In the genomic region with DNA sequence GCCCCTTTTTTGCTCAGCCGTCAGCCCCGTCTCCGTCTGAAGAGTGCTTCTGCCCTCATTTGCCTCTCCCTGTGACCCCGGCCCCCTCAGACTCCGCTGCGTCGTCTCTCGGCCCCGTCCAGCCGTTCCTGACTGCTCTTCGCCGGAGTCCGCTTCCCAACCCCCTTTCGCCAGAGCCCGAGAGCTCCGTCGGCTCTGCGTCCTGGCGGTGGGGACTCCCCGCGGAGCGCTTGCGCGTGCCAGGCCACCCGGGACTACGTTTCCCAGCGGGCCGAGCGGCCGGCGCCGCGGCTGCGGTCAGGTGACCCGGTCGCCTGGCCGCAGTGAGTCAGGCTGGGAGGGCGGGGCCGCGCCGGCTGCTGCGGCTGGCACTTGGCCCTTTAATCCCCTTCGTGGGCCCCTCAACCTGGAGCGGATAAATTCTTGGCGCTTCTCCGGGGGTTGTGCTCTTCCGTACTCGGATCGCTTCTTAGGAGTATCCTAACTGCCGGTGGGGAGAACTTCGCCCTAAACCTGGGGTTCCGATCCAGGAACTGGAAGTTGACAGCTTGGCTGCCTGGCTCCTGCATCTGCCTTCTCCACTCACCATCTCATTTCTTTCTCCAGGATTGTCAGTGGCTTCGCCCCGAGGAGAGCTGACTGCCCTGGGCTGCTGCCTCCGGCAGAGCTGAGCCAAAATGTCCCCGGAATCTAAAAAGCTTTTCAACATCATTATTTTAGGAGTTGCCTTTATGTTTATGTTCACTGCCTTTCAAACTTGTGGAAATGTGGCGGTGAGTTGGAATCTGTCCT, we compare ENCODE assay signal across 8 cellular contexts. TPM values are rescaled to one million over a fixed set of nuclear protein-coding genes. Genes with fewer than 3 reads are reported as not detected.
DNase-seq lines count a peak whose midpoint lies in the region; ATAC-seq and TF ChIP-seq lines count a peak whose summit lies in the region.

A gene (plus strand): TSS at position 444 of the 792 bp plus-strand sequence. CDS start 234 bp downstream, at position 678.

- H3K27me3 ChIP-seq in adrenal gland (no peaks in the 10 kb centered on the region), heart left ventricle (no peaks in the 10 kb centered on the region), trophoblast cell (ENCODE audit: insufficient read depth, low read length) (no peaks in the 10 kb centered on the region), tibial nerve (no peaks in the 10 kb centered on the region)

- H2BK120ac ChIP-seq in trophoblast cell (ENCODE audit: insufficient read depth, low read length, poor library complexity), result peak within 1 kb of the TSS; percentile 98

- H4K8ac ChIP-seq in trophoblast cell (ENCODE audit: low read depth, low read length), result peak within 1 kb of the TSS; percentile 99

- peak; percentile 33 to 65 for TF ChIP-seq POLR2A in adrenal gland (IDR thresholded peaks at IDR 0.05)
- peak in 1 of 2 donors; percentile 76 for TF ChIP-seq POLR2A in heart left ventricle (IDR thresholded peaks at IDR 0.05)
- TF ChIP-seq POLR2A in tibial nerve (IDR thresholded peaks at IDR 0.05), result peak; percentile 41 to 61

- peak within 1 kb of the TSS; percentile 96 to 100 (median 99) for H3K27ac ChIP-seq in adrenal gland
- H3K27ac ChIP-seq in heart left ventricle, result peak within 1 kb of the TSS; percentile 97 to 100 (median 99)
- peak within 1 kb of the TSS; percentile 99 for H3K27ac ChIP-seq in trophoblast cell (ENCODE audit: low read depth, low read length)
- H3K27ac ChIP-seq in tibial nerve, result peak within 1 kb of the TSS; percentile 99 to 100 (median 100)

- TF ChIP-seq CTCF in GM12875 (IDR thresholded peaks at IDR 0.05; ENCODE audit: borderline replicate concordance, insufficient read depth, low read depth, low read length) (no peak), adrenal gland (IDR thresholded peaks at IDR 0.05) (no peak), heart left ventricle (IDR thresholded peaks at IDR 0.05) (peak in 1 of 12 donors; percentile 5), tibial nerve (IDR thresholded peaks at IDR 0.05) (peak in 1 of 5 experiments; percentile 48)

- peak within 1 kb of the TSS; percentile 67 for H2BK12ac ChIP-seq in trophoblast cell (ENCODE audit: low read length)

- DNase-seq in NCI-H1105 treated with DMSO at 0.1 percent for 48 hours (lab: John Stamatoyannopoulos, UW) (peak; percentile 93), adrenal gland (peak; percentile 91 to 94 (median 92)), heart left ventricle (peak; percentile 93 to 96 (median 94)), trophoblast cell (peak; percentile 94 to 95), tibial nerve (ENCODE audit: low spot score in 2 of 2) (peak; percentile 73 to 77)

- H3K14ac ChIP-seq in trophoblast cell (ENCODE audit: low read length), result peak within 1 kb of the TSS; percentile 100

- H2AFZ ChIP-seq in trophoblast cell (ENCODE audit: insufficient read depth, low read length, poor library complexity), result peak within 1 kb of the TSS; percentile 77

- H3K9ac ChIP-seq in trophoblast cell (ENCODE audit: low read length), result peak within 1 kb of the TSS; percentile 96

- peak; percentile 2 to 16 for TF ChIP-seq EP300 in tibial nerve (IDR thresholded peaks at IDR 0.05)

- H3K4me1 ChIP-seq in adrenal gland (replicated peaks in 1 of 2) (peaks cover 32 to 65% of the 10 kb centered on the region in 2 donors), heart left ventricle (peaks cover 5 to 72% (median 45%) of the 10 kb centered on the region in 12 donors), trophoblast cell (ENCODE audit: control insufficient read depth in 1 of 2, insufficient read depth in 2 of 2, low read length in 2 of 2) (peaks cover 0 to 2% of the 10 kb centered on the region in 2 experiments), tibial nerve (peaks cover 0 to 56% (median 41%) of the 10 kb centered on the region in 4 donors)

- H3K4ac ChIP-seq in trophoblast cell (ENCODE audit: low read depth, low read length), result peak within 1 kb of the TSS; percentile 96

- H3K79me2 ChIP-seq in trophoblast cell (ENCODE audit: control insufficient read depth, insufficient read depth, low read length, poor library complexity), result peaks cover 18% of the 10 kb centered on the region

- peak within 1 kb of the TSS; percentile 92 for H3K4me2 ChIP-seq in trophoblast cell (ENCODE audit: low read length)

- H3K4me3 ChIP-seq in GM12875 (ENCODE audit: low read depth, low read length) (peak within 1 kb of the TSS; percentile 91), adrenal gland (peak within 1 kb of the TSS; percentile 83 to 98 (median 92)), heart left ventricle (peak within 1 kb of the TSS; percentile 71 to 100 (median 94)), trophoblast cell (ENCODE audit: low read depth, low read length) (peak within 1 kb of the TSS; percentile 97), tibial nerve (peak within 1 kb of the TSS; percentile 81 to 98 (median 88))

- peak within 1 kb of the TSS; percentile 99 for H3K18ac ChIP-seq in trophoblast cell (ENCODE audit: low read length)

- peak within 1 kb of the TSS; percentile 99 for H2AK5ac ChIP-seq in trophoblast cell (ENCODE audit: low read length)

- H4K91ac ChIP-seq in trophoblast cell (ENCODE audit: low read depth, low read length), result peak within 1 kb of the TSS; percentile 99

- WGBS in adrenal gland, 4 donors, result 0 to 1% (median 0%) methylated on average over 25 to 57 of the region's 57 CpGs
- 0 to 1% (median 0%) methylated on average over 50 to 57 of the region's 57 CpGs for WGBS in heart left ventricle, 4 donors
- no CpG with 5 or more reads among the region's 57 CpGs for WGBS in trophoblast cell (ENCODE audit: extremely low coverage, insufficient coverage, insufficient read length)
- 0 to 1% methylated on average over 48 to 56 of the region's 57 CpGs for WGBS in tibial nerve, 2 donors

- intact Hi-C loops in T-helper 1 cell treated with Interleukin-12 subunit alpha and Interleukin-12 subunit beta and Interleukin-4 antibody, amounts not matched to agents 30 ng/mL and 1 ng/mL, for 36 hours (cut with micrococcal nuclease), result loop anchor here (1.0 to 10.0 kb wide), 15 partner anchors 12 to 1394 kb away; a partner anchor contains a TSS
- intact Hi-C loops in adrenal gland (cut with DNase I) (no loop called here), heart left ventricle (cut with DNase I) (loop anchor here in 2 of 10 donors (1.0 to 10.0 kb wide), 2 partner anchors 12 to 53 kb away; a partner anchor contains a TSS)

- peaks cover 17% of the 10 kb centered on the region for H3K79me1 ChIP-seq in trophoblast cell (ENCODE audit: low read length)

- peak within 1 kb of the TSS; percentile 99 for H2BK5ac ChIP-seq in trophoblast cell (ENCODE audit: low read depth, low read length, poor library complexity)

- H4K12ac ChIP-seq in trophoblast cell (ENCODE audit: low read depth, low read length), result peak within 1 kb of the TSS; percentile 96

- H3K23ac ChIP-seq in trophoblast cell (ENCODE audit: low read length), result no peak within 1 kb of the TSS

- H3K36me3 ChIP-seq in adrenal gland (replicated peaks in 1 of 2) (peaks cover 0 to 44% of the 10 kb centered on the region in 2 donors), heart left ventricle (peaks cover 0 to 55% (median 49%) of the 10 kb centered on the region in 9 donors), trophoblast cell (ENCODE audit: control insufficient read depth in 1 of 2, insufficient read depth in 2 of 2, low read length in 2 of 2) (peaks cover 9 to 19% of the 10 kb centered on the region in 2 experiments), tibial nerve (peaks cover 0 to 50% (median 13%) of the 10 kb centered on the region in 3 donors)

- ATAC-seq in HG02678 (IDR thresholded peaks at IDR 0.05; ENCODE audit: unreplicated experiment), result peak; percentile 63
- ATAC-seq in heart left ventricle, result peak; percentile 70 to 86 (median 84)

- H3K9me3 ChIP-seq in adrenal gland (replicated peaks in 1 of 3) (no peaks in the 10 kb centered on the region), heart left ventricle (no peaks in the 10 kb centered on the region), trophoblast cell (ENCODE audit: insufficient read depth, low read depth, low read length) (no peaks in the 10 kb centered on the region), tibial nerve (no peaks in the 10 kb centered on the region)

RNA-seq across cellular contexts. Expression of the gene that starts here (rescaled TPM):
- total RNA-seq in T-helper 1 cell treated with Interleukin-12 subunit alpha and Interleukin-12 subunit beta and Interleukin-4 antibody, amounts not matched to agents 30 ng/mL and 1 ng/mL, for 36 hours, result 24.6 and 25.1 TPM in 2 replicates
- total RNA-seq in adrenal gland (10 to 100 TPM; 24.2 to 50.0 (median 31.8) TPM), heart left ventricle (10 to 100 TPM; 20.6 to 36.5 (median 27.9) TPM), tibial nerve (10 to 100 TPM; 25.8 to 61.0 (median 37.1) TPM)
- polyA plus RNA-seq in adrenal gland (10 to 100 TPM in 2 of 3 donors, 1 to 10 TPM in 1; 9.4 to 20.4 (median 11.8) TPM), heart left ventricle (10 to 100 TPM; 14.3 to 14.7 TPM)
- 26.3 and 27.8 TPM in 2 replicates for polyA plus RNA-seq in trophoblast cell (2013)

Comparison
In these comparisons a context has a peak if more than half of its experiments do, and no peak if none do; other contexts are left out.
1. Peak in every context shown above with its lines: DNase-seq, ATAC-seq, H3K4me3 ChIP-seq and H3K27ac ChIP-seq.